In genomic region chr16:87309912-87310485, GRCh38 we compare ENCODE assay signal across 27 cellular contexts. TPM values are rescaled to one million over a fixed set of nuclear protein-coding genes. Genes with fewer than 3 reads are reported as not detected.
A peak's percentile ranks its signal among the peaks of the same experiment; 100 is the strongest.
DNase-seq lines count a peak whose midpoint lies in the region; ATAC-seq and TF ChIP-seq lines count a peak whose summit lies in the region.
"Had no signal": no experiment of that assay in that cellular context is flagged by ENCODE, and none has a peak within 500 bp of the region (broad histone marks: within the 10 kb centered on the region; RNA-seq: fewer than 3 reads in every experiment).

No MANE protein-coding gene starts in this region.

- peak overlapping the region; percentile 60 for H3K27ac ChIP-seq in cardiac muscle cell
- H3K27ac ChIP-seq in left ventricle myocardium inferior (replicated peaks): no peak overlapping the region
- H3K27ac ChIP-seq: KMS-11 had no signal

- peaks cover 3% of the 10 kb centered on the region for H3K9me3 Mint-ChIP-seq in activated T-helper 1 cell treated with anti-CD3 and anti-CD28 coated beads, Interleukin-12 subunit alpha, Interleukin-12 subunit beta, Interleukin-2, Interleukin-4 antibody, amounts not matched to agents 30 ng/mL and 10 ng/mL and 1 ng/mL, durations not matched to agents 14 hours and 24 hours and 36 hours
- H3K9me3 Mint-ChIP-seq: CD8-positive, alpha-beta T cell had no signal

- DNase-seq in cardiac muscle cell (ENCODE audit: low read depth in 1 of 2, low spot score in 1 of 2): no peak
- no peak for DNase-seq in left ventricle myocardium inferior
- no peak for DNase-seq in activated T-helper 1 cell treated with anti-CD3 and anti-CD28 coated beads, Interleukin-12 subunit alpha, Interleukin-12 subunit beta, Interleukin-2, Interleukin-4 antibody, amounts not matched to agents 30 ng/mL and 10 ng/mL and 1 ng/mL, durations not matched to agents 14 hours and 24 hours and 36 hours (ENCODE audit: low spot score)
- DNase-seq in mesenteric fat pad (ENCODE audit: low spot score): peak; percentile 59
- no peak for DNase-seq in NCI-H526 treated with DMSO at 0.1 percent for 48 hours (lab: John Stamatoyannopoulos, UW)
- no peak for DNase-seq in COLO668 (lab: John Stamatoyannopoulos, UW; ENCODE audit: unreplicated experiment)
- DNase-seq: C1 segment of cervical spinal cord; CD8-positive, alpha-beta T cell; DMS 273 treated with DMSO at 0.1 percent for 48 hours; DMS79; EL; GF-D8; GOT3; HCEC 1CT; IMR-90; NCI-H1092; NCI-H1436; NCI-H187; NCI-H2081 treated with DMSO at 0.1 percent for 48 hours; NCI-H2171 treated with DMSO at 0.1 percent for 48 hours; NCI-H524; NCI-H774; NK-92 treated with Interleukin-12 subunit alpha and Interleukin-12 subunit beta, amount 100 ng/mL, for 24 hours; PC-3; SK-N-SH had no signal

- no peak overlapping the region for H3K4me3 Mint-ChIP-seq in activated T-helper 1 cell treated with anti-CD3 and anti-CD28 coated beads, Interleukin-12 subunit alpha, Interleukin-12 subunit beta, Interleukin-2, Interleukin-4 antibody, amounts not matched to agents 30 ng/mL and 10 ng/mL and 1 ng/mL, durations not matched to agents 14 hours and 24 hours and 36 hours
- H3K4me3 Mint-ChIP-seq: CD8-positive, alpha-beta T cell had no signal

- intact Hi-C loops in left ventricle myocardium inferior (cut with micrococcal nuclease): no loop called here
- intact Hi-C loops in activated T-helper 1 cell treated with anti-CD3 and anti-CD28 coated beads, Interleukin-12 subunit alpha, Interleukin-12 subunit beta, Interleukin-2, Interleukin-4 antibody, amounts not matched to agents 30 ng/mL and 10 ng/mL and 1 ng/mL, durations not matched to agents 14 hours and 24 hours and 36 hours (cut with micrococcal nuclease): loop anchor here (1.0 to 10.0 kb wide), 4 partner anchors 7 to 585 kb away; partner anchors contain the start of gene C16orf95

- peak overlapping the region; percentile 52 for H3K27ac Mint-ChIP-seq in activated T-helper 1 cell treated with anti-CD3 and anti-CD28 coated beads, Interleukin-12 subunit alpha, Interleukin-12 subunit beta, Interleukin-2, Interleukin-4 antibody, amounts not matched to agents 30 ng/mL and 10 ng/mL and 1 ng/mL, durations not matched to agents 14 hours and 24 hours and 36 hours
- H3K27ac Mint-ChIP-seq: CD8-positive, alpha-beta T cell had no signal

- peaks cover 6% of the 10 kb centered on the region for H3K36me3 Mint-ChIP-seq in activated T-helper 1 cell treated with anti-CD3 and anti-CD28 coated beads, Interleukin-12 subunit alpha, Interleukin-12 subunit beta, Interleukin-2, Interleukin-4 antibody, amounts not matched to agents 30 ng/mL and 10 ng/mL and 1 ng/mL, durations not matched to agents 14 hours and 24 hours and 36 hours (ENCODE audit: low read depth)
- H3K36me3 Mint-ChIP-seq: CD8-positive, alpha-beta T cell had no signal

- H3K9me3 ChIP-seq in cardiac muscle cell (ENCODE audit: low read depth): no peaks in the 10 kb centered on the region
- peaks cover 13% of the 10 kb centered on the region for H3K9me3 ChIP-seq in left ventricle myocardium inferior (replicated peaks)
- H3K9me3 ChIP-seq: SK-N-SH had no signal

- H3K27me3 ChIP-seq in cardiac muscle cell (no peaks in the 10 kb centered on the region), left ventricle myocardium inferior (ENCODE audit: low read depth) (peaks cover 5% of the 10 kb centered on the region)

- H3K4me1 ChIP-seq in cardiac muscle cell (ENCODE audit: low read depth) (peaks cover 4% of the 10 kb centered on the region), left ventricle myocardium inferior (no peaks in the 10 kb centered on the region)

- TF ChIP-seq CTCF in cardiac muscle cell (IDR thresholded peaks at IDR 0.05; ENCODE audit: low read depth, low read length): no peak
- TF ChIP-seq CTCF in left ventricle myocardium inferior (IDR thresholded peaks at IDR 0.05; ENCODE audit: borderline replicate concordance): no peak

- no peaks in the 10 kb centered on the region for H3K36me3 ChIP-seq in cardiac muscle cell
- no peaks in the 10 kb centered on the region for H3K36me3 ChIP-seq in left ventricle myocardium inferior

- H3K4me1 Mint-ChIP-seq in activated T-helper 1 cell treated with anti-CD3 and anti-CD28 coated beads, Interleukin-12 subunit alpha, Interleukin-12 subunit beta, Interleukin-2, Interleukin-4 antibody, amounts not matched to agents 30 ng/mL and 10 ng/mL and 1 ng/mL, durations not matched to agents 14 hours and 24 hours and 36 hours (ENCODE audit: low read depth): peaks cover 9% of the 10 kb centered on the region

- no peaks in the 10 kb centered on the region for H3K27me3 Mint-ChIP-seq in activated T-helper 1 cell treated with anti-CD3 and anti-CD28 coated beads, Interleukin-12 subunit alpha, Interleukin-12 subunit beta, Interleukin-2, Interleukin-4 antibody, amounts not matched to agents 30 ng/mL and 10 ng/mL and 1 ng/mL, durations not matched to agents 14 hours and 24 hours and 36 hours (ENCODE audit: insufficient read depth)

- no peak overlapping the region for H3K4me3 ChIP-seq in cardiac muscle cell
- no peak overlapping the region for H3K4me3 ChIP-seq in left ventricle myocardium inferior

- no peak for ATAC-seq in HG03175 (IDR thresholded peaks at IDR 0.05; ENCODE audit: unreplicated experiment)
- ATAC-seq: CD8-positive, alpha-beta T cell; PC-3 had no signal

RNA-seq across cellular contexts. Expression of gene C16orf95, which starts 7.2 kb away (rescaled TPM):
- total RNA-seq in cardiac muscle cell: 6.1 and 8.6 TPM in 2 replicates
- polyA plus RNA-seq in cardiac muscle cell: 8.5 and 15.6 TPM in 2 replicates
- total RNA-seq in left ventricle myocardium inferior: 3.2 TPM
- 9.9 and 10.9 TPM in 2 replicates for total RNA-seq in activated T-helper 1 cell treated with anti-CD3 and anti-CD28 coated beads, Interleukin-12 subunit alpha, Interleukin-12 subunit beta, Interleukin-2, Interleukin-4 antibody, amounts not matched to agents 30 ng/mL and 10 ng/mL and 1 ng/mL, durations not matched to agents 14 hours and 24 hours and 36 hours
- total RNA-seq in mesenteric fat pad: 5.3 TPM
